Comparison of ENCODE assay signal across 16 cellular contexts in the genomic region with DNA sequence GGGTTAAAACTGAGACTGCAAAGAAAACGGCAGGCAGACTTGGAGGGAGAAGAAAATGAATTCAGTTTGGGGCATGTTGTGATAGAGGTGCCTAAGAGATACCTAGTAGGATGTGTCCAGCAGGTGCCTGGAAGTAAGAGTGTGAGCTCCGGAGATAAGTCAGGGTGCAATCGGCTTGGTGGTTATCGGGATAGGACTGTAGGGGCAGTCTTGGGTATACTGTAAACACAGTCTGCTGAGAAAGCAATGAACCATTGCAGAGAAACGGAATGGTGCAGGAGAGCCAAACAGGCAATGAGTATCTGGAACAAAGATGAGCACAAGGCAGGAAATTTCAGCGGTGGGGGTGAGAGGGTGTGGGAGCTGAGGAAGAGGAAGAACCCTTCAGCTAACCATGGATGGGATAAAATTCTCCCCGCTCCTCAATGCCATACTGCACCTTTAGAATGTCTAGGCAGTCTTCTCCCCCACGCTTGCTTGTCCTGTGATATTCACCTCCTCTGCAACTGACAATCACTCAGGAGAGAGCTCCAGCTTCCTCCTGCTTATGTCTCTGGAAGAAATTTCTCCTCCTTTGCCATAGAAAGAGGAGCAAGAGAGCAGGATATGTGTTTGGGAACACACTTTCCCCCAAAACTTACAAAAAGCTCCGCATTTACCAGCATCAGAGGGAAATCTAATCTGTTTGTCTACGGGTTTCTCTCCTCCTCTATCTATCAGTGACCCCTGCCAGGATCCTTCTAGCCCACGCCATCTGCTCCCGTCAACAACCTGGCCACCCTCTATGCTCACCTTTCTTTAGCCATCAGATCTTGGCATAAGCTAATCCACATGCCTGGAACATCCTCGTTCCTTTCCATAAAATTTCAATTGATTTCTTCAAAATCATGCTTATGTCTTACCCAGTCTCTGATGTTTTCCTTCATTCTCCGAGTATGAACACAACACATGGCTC.
DNase-seq lines count a peak whose midpoint lies in the region; ATAC-seq and TF ChIP-seq lines count a peak whose summit lies in the region.
"Had no signal": no experiment of that assay in that cellular context is flagged by ENCODE, and none has a peak within 500 bp of the region (broad histone marks: within the 10 kb centered on the region; RNA-seq: fewer than 3 reads in every experiment).

No MANE protein-coding gene starts in this region.

- peak overlapping the region; percentile 12 for H3K27ac Mint-ChIP-seq in activated T-cell treated with anti-CD3 and anti-CD28 coated beads, Interleukin-2, amount 50 U/mL, for 72 hours
- H3K27ac Mint-ChIP-seq: activated CD8-positive, alpha-beta T cell treated with anti-CD3 and anti-CD28 coated beads, Interleukin-2, amount 10 ng/mL, durations not matched to agents 7 days and 5 days; T-cell had no signal

- no peak overlapping the region for H3K4me3 ChIP-seq in epithelial cell of proximal tubule (ENCODE audit: low read depth, low read length)
- H3K4me3 ChIP-seq: heart right ventricle, right lobe of liver had no signal

- H3K9me3 Mint-ChIP-seq in activated T-cell treated with anti-CD3 and anti-CD28 coated beads, Interleukin-2, amount 50 U/mL, for 72 hours: no peaks in the 10 kb centered on the region
- H3K9me3 Mint-ChIP-seq: effector memory CD8-positive, alpha-beta T cell; T-cell had no signal

- no peak for ATAC-seq in activated T-cell treated with anti-CD3 and anti-CD28 coated beads, Interleukin-2, amount 50 U/mL, for 72 hours (replicated peaks in 1 of 2)
- no peak for ATAC-seq in GM18858 (IDR thresholded peaks at IDR 0.05; ENCODE audit: unreplicated experiment)
- ATAC-seq: activated CD8-positive, alpha-beta T cell treated with anti-CD3 and anti-CD28 coated beads, Interleukin-2, amount 10 ng/mL, durations not matched to agents 7 days and 5 days; effector memory CD8-positive, alpha-beta T cell; T-cell had no signal

- no peaks in the 10 kb centered on the region for H3K36me3 Mint-ChIP-seq in activated T-cell treated with anti-CD3 and anti-CD28 coated beads, Interleukin-2, amount 50 U/mL, for 72 hours (ENCODE audit: insufficient read depth in 2 of 2)
- H3K36me3 Mint-ChIP-seq: T-cell had no signal

- H3K4me3 Mint-ChIP-seq in activated T-cell treated with anti-CD3 and anti-CD28 coated beads, Interleukin-2, amount 50 U/mL, for 72 hours: no peak overlapping the region
- H3K4me3 Mint-ChIP-seq: activated CD8-positive, alpha-beta T cell treated with anti-CD3 and anti-CD28 coated beads, Interleukin-2, amount 10 ng/mL, durations not matched to agents 7 days and 5 days; effector memory CD8-positive, alpha-beta T cell; T-cell had no signal

- peaks cover 73% of the 10 kb centered on the region for H3K4me1 Mint-ChIP-seq in activated T-cell treated with anti-CD3 and anti-CD28 coated beads, Interleukin-2, amount 50 U/mL, for 72 hours (ENCODE audit: low read depth)

- TF ChIP-seq CTCF in epithelial cell of proximal tubule (conservative IDR thresholded peaks at IDR 0.05; ENCODE audit: low read depth, low read length): peak; percentile 57

- no peak for DNase-seq in activated T-cell treated with anti-CD3 and anti-CD28 coated beads, Interleukin-2, amount 50 U/mL, for 72 hours
- DNase-seq in activated T-cell treated with anti-CD3 and anti-CD28 coated beads, Interleukin-2, amount 50 U/mL, for 1 hour: no peak
- DNase-seq in NCI-H524 treated with DMSO at 0.1 percent for 48 hours (lab: John Stamatoyannopoulos, UW) (peak; percentile 47), epithelial cell of proximal tubule (ENCODE audit: low read depth) (peak; percentile 18), renal cortical epithelial cell (ENCODE audit: low read depth) (peak; percentile 50), NOMO-1 (lab: John Stamatoyannopoulos, UW; ENCODE audit: unreplicated experiment in 2 of 2) (no peak), SKM-1 treated with dmso at 0.1 percent for 144 hours (lab: John Stamatoyannopoulos, UW; ENCODE audit: unreplicated experiment) (no peak)
- DNase-seq: activated CD8-positive, alpha-beta T cell treated with anti-CD3 and anti-CD28 coated beads, Interleukin-2, amount 10 ng/mL, durations not matched to agents 7 days and 5 days; amygdala; effector memory CD8-positive, alpha-beta T cell; heart right ventricle; mesenchymal stem cell; NCI-H446 treated with DMSO at 0.1 percent for 48 hours; right lobe of liver; T-cell had no signal

- H3K27me3 Mint-ChIP-seq in activated T-cell treated with anti-CD3 and anti-CD28 coated beads, Interleukin-2, amount 50 U/mL, for 72 hours (ENCODE audit: low read depth): no peaks in the 10 kb centered on the region
- H3K27me3 Mint-ChIP-seq: effector memory CD8-positive, alpha-beta T cell; T-cell had no signal

Comparison
In these comparisons a context has a peak if more than half of its experiments do, and no peak if none do; other contexts are left out.
1. DNase-seq: peak in NCI-H524 treated with DMSO at 0.1 percent for 48 hours (single experiment), epithelial cell of proximal tubule (single experiment) and renal cortical epithelial cell (single experiment); none in activated T-cell treated with anti-CD3 and anti-CD28 coated beads, Interleukin-2, amount 50 U/mL, for 72 hours (0 of 2), activated T-cell treated with anti-CD3 and anti-CD28 coated beads, Interleukin-2, amount 50 U/mL, for 1 hour (single experiment), NOMO-1 (0 of 2) and SKM-1 treated with dmso at 0.1 percent for 144 hours (single experiment).